In genomic region chr13:109419896-109420295, GRCh38 we compare ENCODE assay signal across 7 cellular contexts.
"Had no signal": no experiment of that assay in that cellular context is flagged by ENCODE, and none has a peak within 500 bp of the region (broad histone marks: within the 10 kb centered on the region; RNA-seq: fewer than 3 reads in every experiment).

No MANE protein-coding gene starts in this region.

- H3K36me3 Mint-ChIP-seq: IgD-negative memory B cell had no signal

- H3K4me3 Mint-ChIP-seq: H9, IgD-negative memory B cell had no signal

- H3K4me1 Mint-ChIP-seq: IgD-negative memory B cell had no signal

- H3K4me3 ChIP-seq: GM23248 had no signal

- DNase-seq: GM23248, GOT3, H9, HCEC 1CT had no signal

- ATAC-seq: HepG2 had no signal

- H2AFZ ChIP-seq: GM23248 had no signal

- FAIRE-seq: HepG2 had no signal

- H3K27ac ChIP-seq: GM23248, HL-60 had no signal

- H3K9me3 Mint-ChIP-seq: H9 had no signal

- H3K27ac Mint-ChIP-seq: H9, IgD-negative memory B cell had no signal

- H3K9ac ChIP-seq: GM23248 had no signal

- H3K27me3 Mint-ChIP-seq: IgD-negative memory B cell had no signal
